8 cellular contexts compared by ENCODE assay signal in genomic region chr3:65342084-65342683, GRCh38.
DNase-seq lines count a peak whose midpoint lies in the region; ATAC-seq lines count a peak whose summit lies in the region.

No MANE protein-coding gene starts in this region.

- no peak overlapping the region for H3K27ac Mint-ChIP-seq in activated naive CD4-positive, alpha-beta T cell treated with anti-CD3 and anti-CD28 coated beads, Interleukin-2, amount 10 ng/mL, durations not matched to agents 7 days and 5 days
- no peak overlapping the region for H3K27ac Mint-ChIP-seq in T-helper 2 cell treated with Interferon-gamma antibody and Interleukin-4, amounts not matched to agents 5 μg/mL and 100 μg/mL, for 36 hours
- no peak overlapping the region for H3K27ac Mint-ChIP-seq in stimulated activated memory B cell treated with anti-CD40 and anti-IgM and Interleukin-4, amounts not matched to agents 10 μg/mL and 1 μg/mL and 100 μg/mL, for 72 hours

- CTCF ChIA-PET in activated naive CD4-positive, alpha-beta T cell treated with anti-CD3 and anti-CD28 coated beads, Interleukin-2, amount 10 ng/mL, durations not matched to agents 7 days and 5 days (lab: Charles Lee), result no interaction called here

- no peak overlapping the region for H3K4me3 Mint-ChIP-seq in activated naive CD4-positive, alpha-beta T cell treated with anti-CD3 and anti-CD28 coated beads, Interleukin-2, amount 10 ng/mL, durations not matched to agents 7 days and 5 days
- H3K4me3 Mint-ChIP-seq in T-helper 2 cell treated with Interferon-gamma antibody and Interleukin-4, amounts not matched to agents 5 μg/mL and 100 μg/mL, for 36 hours, result no peak overlapping the region
- no peak overlapping the region for H3K4me3 Mint-ChIP-seq in stimulated activated memory B cell treated with anti-CD40 and anti-IgM and Interleukin-4, amounts not matched to agents 10 μg/mL and 1 μg/mL and 100 μg/mL, for 72 hours

- intact Hi-C loops in Right ventricle myocardium superior (cut with DNase I), result no loop called here

- peak; percentile 27 for DNase-seq in activated naive CD4-positive, alpha-beta T cell treated with anti-CD3 and anti-CD28 coated beads, Interleukin-2, amount 10 ng/mL, durations not matched to agents 7 days and 5 days
- no peak for DNase-seq in activated naive CD4-positive, alpha-beta T cell treated with Interleukin-2 at 50 U/mL for 16 hours
- DNase-seq in HK-2 (ENCODE audit: unreplicated experiment), result peak; percentile 34
- DNase-seq in T-helper 2 cell treated with Interferon-gamma antibody and Interleukin-4, amounts not matched to agents 5 μg/mL and 100 μg/mL, for 36 hours (ENCODE audit: low spot score), result peak; percentile 4
- peak; percentile 60 for DNase-seq in Right ventricle myocardium superior
- DNase-seq in stimulated activated CD4-positive, alpha-beta T cell treated with anti-CD3 and anti-CD28 coated beads, Interleukin-4, amount 100 ng/mL, for 24 hours, result peak; percentile 4

- ATAC-seq in Right ventricle myocardium superior (ENCODE audit: poor library complexity) (peak; percentile 63), GM18517 (IDR thresholded peaks at IDR 0.05; ENCODE audit: unreplicated experiment) (no peak)
- ATAC-seq in stimulated activated memory B cell treated with anti-CD40 and anti-IgM and Interleukin-4, amounts not matched to agents 10 μg/mL and 1 μg/mL and 100 μg/mL, for 72 hours, result no peak

- no peaks in the 10 kb centered on the region for H3K9me3 Mint-ChIP-seq in activated naive CD4-positive, alpha-beta T cell treated with anti-CD3 and anti-CD28 coated beads, Interleukin-2, amount 10 ng/mL, durations not matched to agents 7 days and 5 days
- peaks cover 3% of the 10 kb centered on the region for H3K9me3 Mint-ChIP-seq in T-helper 2 cell treated with Interferon-gamma antibody and Interleukin-4, amounts not matched to agents 5 μg/mL and 100 μg/mL, for 36 hours
- H3K9me3 Mint-ChIP-seq in stimulated activated memory B cell treated with anti-CD40 and anti-IgM and Interleukin-4, amounts not matched to agents 10 μg/mL and 1 μg/mL and 100 μg/mL, for 72 hours, result peaks cover 4% of the 10 kb centered on the region

- H3K27me3 Mint-ChIP-seq in activated naive CD4-positive, alpha-beta T cell treated with anti-CD3 and anti-CD28 coated beads, Interleukin-2, amount 10 ng/mL, durations not matched to agents 7 days and 5 days, result no peaks in the 10 kb centered on the region
- no peaks in the 10 kb centered on the region for H3K27me3 Mint-ChIP-seq in T-helper 2 cell treated with Interferon-gamma antibody and Interleukin-4, amounts not matched to agents 5 μg/mL and 100 μg/mL, for 36 hours (ENCODE audit: low read depth)
- no peaks in the 10 kb centered on the region for H3K27me3 Mint-ChIP-seq in stimulated activated memory B cell treated with anti-CD40 and anti-IgM and Interleukin-4, amounts not matched to agents 10 μg/mL and 1 μg/mL and 100 μg/mL, for 72 hours

- H3K4me1 Mint-ChIP-seq in activated naive CD4-positive, alpha-beta T cell treated with anti-CD3 and anti-CD28 coated beads, Interleukin-2, amount 10 ng/mL, durations not matched to agents 7 days and 5 days, result no peaks in the 10 kb centered on the region
- H3K4me1 Mint-ChIP-seq in T-helper 2 cell treated with Interferon-gamma antibody and Interleukin-4, amounts not matched to agents 5 μg/mL and 100 μg/mL, for 36 hours (ENCODE audit: low read depth), result no peaks in the 10 kb centered on the region
- no peaks in the 10 kb centered on the region for H3K4me1 Mint-ChIP-seq in stimulated activated memory B cell treated with anti-CD40 and anti-IgM and Interleukin-4, amounts not matched to agents 10 μg/mL and 1 μg/mL and 100 μg/mL, for 72 hours

- H3K36me3 Mint-ChIP-seq in activated naive CD4-positive, alpha-beta T cell treated with anti-CD3 and anti-CD28 coated beads, Interleukin-2, amount 10 ng/mL, durations not matched to agents 7 days and 5 days, result no peaks in the 10 kb centered on the region
- H3K36me3 Mint-ChIP-seq in T-helper 2 cell treated with Interferon-gamma antibody and Interleukin-4, amounts not matched to agents 5 μg/mL and 100 μg/mL, for 36 hours (ENCODE audit: low read depth), result no peaks in the 10 kb centered on the region
- no peaks in the 10 kb centered on the region for H3K36me3 Mint-ChIP-seq in stimulated activated memory B cell treated with anti-CD40 and anti-IgM and Interleukin-4, amounts not matched to agents 10 μg/mL and 1 μg/mL and 100 μg/mL, for 72 hours
